ENCODE assay signal across 15 cellular contexts in genomic region chr9:97905228-97905627, GRCh38. TPM values are rescaled to one million over a fixed set of nuclear protein-coding genes. Genes with fewer than 3 reads are reported as not detected.
DNase-seq lines count a peak whose midpoint lies in the region; ATAC-seq lines count a peak whose summit lies in the region.
"Had no signal": no experiment of that assay in that cellular context is flagged by ENCODE, and none has a peak within 500 bp of the region (broad histone marks: within the 10 kb centered on the region; RNA-seq: fewer than 3 reads in every experiment).

No MANE protein-coding gene starts in this region.

- peak overlapping the region; percentile 97 for H3K27ac Mint-ChIP-seq in activated CD8-positive, alpha-beta memory T cell treated with anti-CD3 and anti-CD28 coated beads, Interleukin-2, amount 10 ng/mL, durations not matched to agents 7 days and 5 days
- peak overlapping the region; percentile 89 for H3K27ac Mint-ChIP-seq in dendritic cell treated with granulocyte-macrophage colony-stimulating factor and Interleukin-4, amounts not matched to agents 40 ng/mL and 50 ng/mL, for 4 days
- peak overlapping the region; percentile 61 for H3K27ac Mint-ChIP-seq in stimulated activated naive CD8-positive, alpha-beta T cell treated with anti-CD3 and anti-CD28 coated beads, Interleukin-15, Interleukin-2, amounts not matched to agents 100 ng/mL and 50 ng/mL, for 24 hours
- H3K27ac Mint-ChIP-seq: WTC11 had no signal

- CTCF ChIA-PET in activated CD8-positive, alpha-beta memory T cell treated with anti-CD3 and anti-CD28 coated beads, Interleukin-2, amount 10 ng/mL, durations not matched to agents 7 days and 5 days (lab: Charles Lee), result interaction anchor here (1.2 to 10.2 kb wide), 5 partner anchors 12 to 130 kb away, joined by 3 to 134 read pairs (median 5); partner anchors contain the start of gene TRMO

- peaks cover 28% of the 10 kb centered on the region for H3K36me3 Mint-ChIP-seq in activated CD8-positive, alpha-beta memory T cell treated with anti-CD3 and anti-CD28 coated beads, Interleukin-2, amount 10 ng/mL, durations not matched to agents 7 days and 5 days
- peaks cover 52% of the 10 kb centered on the region for H3K36me3 Mint-ChIP-seq in dendritic cell treated with granulocyte-macrophage colony-stimulating factor and Interleukin-4, amounts not matched to agents 40 ng/mL and 50 ng/mL, for 4 days (ENCODE audit: low read depth)
- H3K36me3 Mint-ChIP-seq in stimulated activated naive CD8-positive, alpha-beta T cell treated with anti-CD3 and anti-CD28 coated beads, Interleukin-15, Interleukin-2, amounts not matched to agents 100 ng/mL and 50 ng/mL, for 24 hours (ENCODE audit: low read depth), result peaks cover 34% of the 10 kb centered on the region

- peak; percentile 59 for DNase-seq in activated CD8-positive, alpha-beta memory T cell treated with anti-CD3 and anti-CD28 coated beads, Interleukin-2, amount 10 ng/mL, durations not matched to agents 7 days and 5 days
- no peak for DNase-seq in activated CD8-positive, alpha-beta memory T cell treated with anti-CD3 and anti-CD28 coated beads for 24 hours
- peak; percentile 24 to 48 for DNase-seq in activated CD4-positive, alpha-beta T cell treated with anti-CD3 and anti-CD28 coated beads, Interleukin-2, amount 50 U/mL, for 48 hours
- DNase-seq in NCI-H146 (lab: John Stamatoyannopoulos, UW) (no peak), left colon (no peak)
- DNase-seq: NCI-H1930 had no signal

- ATAC-seq in activated CD8-positive, alpha-beta memory T cell treated with anti-CD3 and anti-CD28 coated beads, Interleukin-2, amount 10 ng/mL, durations not matched to agents 7 days and 5 days, result peak; percentile 45
- no peak for ATAC-seq in GM18511 (IDR thresholded peaks at IDR 0.05; ENCODE audit: unreplicated experiment)
- no peak for ATAC-seq in left colon
- ATAC-seq: Right ventricle myocardium inferior, WTC11 had no signal

- H3K9me3 Mint-ChIP-seq in activated CD8-positive, alpha-beta memory T cell treated with anti-CD3 and anti-CD28 coated beads, Interleukin-2, amount 10 ng/mL, durations not matched to agents 7 days and 5 days (ENCODE audit: low read depth), result no peaks in the 10 kb centered on the region
- H3K9me3 Mint-ChIP-seq in dendritic cell treated with granulocyte-macrophage colony-stimulating factor and Interleukin-4, amounts not matched to agents 40 ng/mL and 50 ng/mL, for 4 days, result no peaks in the 10 kb centered on the region
- H3K9me3 Mint-ChIP-seq in stimulated activated naive CD8-positive, alpha-beta T cell treated with anti-CD3 and anti-CD28 coated beads, Interleukin-15, Interleukin-2, amounts not matched to agents 100 ng/mL and 50 ng/mL, for 24 hours, result no peaks in the 10 kb centered on the region
- H3K9me3 Mint-ChIP-seq: WTC11 had no signal

- intact Hi-C loops in dendritic cell treated with granulocyte-macrophage colony-stimulating factor and Interleukin-4, amounts not matched to agents 40 ng/mL and 50 ng/mL, for 4 days (cut with micrococcal nuclease), result loop anchor here (10.0 kb wide), 1 partner anchor 190 kb away; no protein-coding TSS in a partner anchor
- intact Hi-C loops in left colon (cut with DNase I, micrococcal nuclease), result no loop called here

- H3K27me3 Mint-ChIP-seq in activated CD8-positive, alpha-beta memory T cell treated with anti-CD3 and anti-CD28 coated beads, Interleukin-2, amount 10 ng/mL, durations not matched to agents 7 days and 5 days, result no peaks in the 10 kb centered on the region
- no peaks in the 10 kb centered on the region for H3K27me3 Mint-ChIP-seq in dendritic cell treated with granulocyte-macrophage colony-stimulating factor and Interleukin-4, amounts not matched to agents 40 ng/mL and 50 ng/mL, for 4 days
- no peaks in the 10 kb centered on the region for H3K27me3 Mint-ChIP-seq in stimulated activated naive CD8-positive, alpha-beta T cell treated with anti-CD3 and anti-CD28 coated beads, Interleukin-15, Interleukin-2, amounts not matched to agents 100 ng/mL and 50 ng/mL, for 24 hours

- H3K4me3 Mint-ChIP-seq in activated CD8-positive, alpha-beta memory T cell treated with anti-CD3 and anti-CD28 coated beads, Interleukin-2, amount 10 ng/mL, durations not matched to agents 7 days and 5 days, result peak overlapping the region; percentile 65
- H3K4me3 Mint-ChIP-seq in dendritic cell treated with granulocyte-macrophage colony-stimulating factor and Interleukin-4, amounts not matched to agents 40 ng/mL and 50 ng/mL, for 4 days, result no peak overlapping the region
- H3K4me3 Mint-ChIP-seq in stimulated activated naive CD8-positive, alpha-beta T cell treated with anti-CD3 and anti-CD28 coated beads, Interleukin-15, Interleukin-2, amounts not matched to agents 100 ng/mL and 50 ng/mL, for 24 hours, result peak overlapping the region; percentile 73
- H3K4me3 Mint-ChIP-seq: WTC11 had no signal

- H3K4me1 Mint-ChIP-seq in activated CD8-positive, alpha-beta memory T cell treated with anti-CD3 and anti-CD28 coated beads, Interleukin-2, amount 10 ng/mL, durations not matched to agents 7 days and 5 days, result peaks cover 60% of the 10 kb centered on the region
- H3K4me1 Mint-ChIP-seq in dendritic cell treated with granulocyte-macrophage colony-stimulating factor and Interleukin-4, amounts not matched to agents 40 ng/mL and 50 ng/mL, for 4 days (ENCODE audit: low read depth), result peaks cover 48% of the 10 kb centered on the region
- peaks cover 82% of the 10 kb centered on the region for H3K4me1 Mint-ChIP-seq in stimulated activated naive CD8-positive, alpha-beta T cell treated with anti-CD3 and anti-CD28 coated beads, Interleukin-15, Interleukin-2, amounts not matched to agents 100 ng/mL and 50 ng/mL, for 24 hours (ENCODE audit: low read depth)

RNA-seq across cellular contexts. Expression of gene TRMO, which starts 17.1 kb away (rescaled TPM):
- 10 to 100 TPM; 14.9 to 15.4 TPM for total RNA-seq in activated CD8-positive, alpha-beta memory T cell treated with anti-CD3 and anti-CD28 coated beads, Interleukin-2, amount 10 ng/mL, durations not matched to agents 7 days and 5 days
- 10 to 100 TPM; 14.0 to 15.0 TPM for total RNA-seq in left colon

RNA-seq across cellular contexts. Expression of gene HEMGN, which starts 32.7 kb away (rescaled TPM):
- under 1 TPM; 0.23 to 0.47 TPM for total RNA-seq in activated CD8-positive, alpha-beta memory T cell treated with anti-CD3 and anti-CD28 coated beads, Interleukin-2, amount 10 ng/mL, durations not matched to agents 7 days and 5 days
- not detected for total RNA-seq in left colon
- total RNA-seq: A172, fibroblast of villous mesenchyme, renal cortical epithelial cell had no signal

RNA-seq across cellular contexts. Expression of gene FOXE1, which starts 52.2 kb away (rescaled TPM):
- not detected for total RNA-seq in activated CD8-positive, alpha-beta memory T cell treated with anti-CD3 and anti-CD28 coated beads, Interleukin-2, amount 10 ng/mL, durations not matched to agents 7 days and 5 days
- total RNA-seq in left colon, result under 1 TPM in 1 of 2 donors, not detected in 1; 0.08 TPM
- total RNA-seq: A172, Right ventricle myocardium inferior, urinary bladder had no signal

Comparison
In these comparisons a context has a peak if more than half of its experiments do, and no peak if none do; other contexts are left out.
1. DNase-seq: peak in activated CD8-positive, alpha-beta memory T cell treated with anti-CD3 and anti-CD28 coated beads, Interleukin-2, amount 10 ng/mL, durations not matched to agents 7 days and 5 days (single experiment) and activated CD4-positive, alpha-beta T cell treated with anti-CD3 and anti-CD28 coated beads, Interleukin-2, amount 50 U/mL, for 48 hours (2 of 2); none in activated CD8-positive, alpha-beta memory T cell treated with anti-CD3 and anti-CD28 coated beads for 24 hours (single experiment), NCI-H146 (single experiment) and left colon (0 of 2).
2. Peak in every context shown above with its lines, with median percentiles within 50 percentile points of each other: H3K27ac Mint-ChIP-seq.